Comparison of ENCODE assay signal across 17 cellular contexts in the genomic region with DNA sequence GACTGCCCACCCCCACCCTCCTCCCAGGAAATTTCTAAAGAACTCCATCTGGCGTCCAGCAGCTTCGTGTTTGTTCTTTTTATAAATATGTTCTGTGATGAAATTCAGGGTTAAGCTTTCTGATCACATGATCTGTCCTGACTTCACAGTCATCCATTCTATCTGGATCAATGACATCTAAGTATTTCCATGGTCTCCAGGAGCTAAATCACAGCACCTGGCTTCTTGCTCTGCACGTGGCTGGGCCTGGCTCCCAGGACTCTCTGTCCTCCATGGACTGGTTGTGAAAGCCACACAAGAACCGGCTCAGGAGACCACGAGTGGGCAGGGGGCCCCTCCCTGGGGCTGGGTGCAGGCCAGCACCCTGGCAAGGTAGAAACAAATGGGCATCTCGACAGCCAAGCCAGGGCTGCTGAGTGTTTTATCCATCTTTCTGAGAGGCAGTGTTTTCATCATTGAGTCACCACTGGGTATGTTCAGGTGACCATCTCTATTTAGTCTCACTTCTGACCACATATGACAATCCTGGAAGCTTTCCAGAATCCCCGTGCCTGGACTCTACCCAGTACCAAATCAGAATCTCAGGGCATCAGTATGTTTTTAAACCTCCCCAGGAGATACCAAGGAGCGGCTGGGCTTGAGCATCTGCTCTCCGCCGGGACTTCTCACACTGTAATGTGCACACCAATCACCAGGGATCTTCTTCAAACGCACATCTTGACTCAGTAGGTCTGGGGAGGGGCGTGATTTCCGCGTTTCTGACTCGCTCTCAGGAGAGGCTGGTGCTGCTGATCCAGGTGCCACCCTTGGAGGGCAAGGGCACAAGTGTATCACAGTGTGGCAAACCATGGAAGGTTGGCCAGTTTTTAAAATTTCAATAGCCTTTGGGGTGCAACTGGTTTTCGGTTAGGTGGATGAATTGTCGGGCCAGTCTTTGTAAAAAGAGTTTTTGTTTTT. TPM values are rescaled to one million over a fixed set of nuclear protein-coding genes. Genes with fewer than 3 reads are reported as not detected.
DNase-seq lines count a peak whose midpoint lies in the region; ATAC-seq and TF ChIP-seq lines count a peak whose summit lies in the region.
"Had no signal": no experiment of that assay in that cellular context is flagged by ENCODE, and none has a peak within 500 bp of the region (broad histone marks: within the 10 kb centered on the region; RNA-seq: fewer than 3 reads in every experiment).

No MANE protein-coding gene starts in this region.

- H3K9me3 ChIP-seq in osteoblast (ENCODE audit: low read depth, low read length) (no peaks in the 10 kb centered on the region), MG63 (no peaks in the 10 kb centered on the region)
- H3K9me3 ChIP-seq: A549, Peyer's patch had no signal

- H3K27me3 ChIP-seq in osteoblast (ENCODE audit: insufficient read depth, low read length): no peaks in the 10 kb centered on the region
- H3K27me3 ChIP-seq in MG63: no peaks in the 10 kb centered on the region
- H3K27me3 ChIP-seq: Peyer's patch had no signal

- H3K4me3 ChIP-seq in choroid plexus epithelial cell (ENCODE audit: low read depth, low read length) (no peak overlapping the region), osteoblast (ENCODE audit: insufficient read depth, low read length) (no peak overlapping the region), MG63 (no peak overlapping the region)
- H3K4me3 ChIP-seq: A549, Peyer's patch had no signal

- TF ChIP-seq CTCF in choroid plexus epithelial cell (conservative IDR thresholded peaks at IDR 0.05; ENCODE audit: low read depth, low read length): peak; percentile 7
- no peak for TF ChIP-seq CTCF in osteoblast (IDR thresholded peaks at IDR 0.05; ENCODE audit: extremely low read depth, low read depth, low read length)

- DNase-seq in A172 (ENCODE audit: low spot score): peak; percentile 52
- DNase-seq in HCEC 1CT: peak; percentile 69
- peak; percentile 63 for DNase-seq in choroid plexus epithelial cell (ENCODE audit: low read depth)
- peak; percentile 61 for DNase-seq in kidney tubule cell (ENCODE audit: low spot score)
- DNase-seq in DMS79 treated with DMSO at 0.1 percent for 48 hours (lab: John Stamatoyannopoulos, UW): no peak
- no peak for DNase-seq in osteoblast (ENCODE audit: insufficient read length, low spot score, missing footprints)
- DNase-seq in MG63: no peak
- DNase-seq: CD4-positive, alpha-beta T cell; H9; NCI-H1092; NCI-H1694; NCI-H446; NCI-H748 treated with DMSO at 0.1 percent for 48 hours; SHP77 had no signal

- H3K79me2 ChIP-seq in osteoblast (ENCODE audit: insufficient read depth, low read length): no peaks in the 10 kb centered on the region

- no peaks in the 10 kb centered on the region for H3K36me3 ChIP-seq in osteoblast (ENCODE audit: insufficient read depth, low read length)
- H3K36me3 ChIP-seq in MG63: no peaks in the 10 kb centered on the region
- H3K36me3 ChIP-seq: Peyer's patch had no signal

- no peak overlapping the region for H3K4me2 ChIP-seq in osteoblast (ENCODE audit: insufficient read depth, low read length)
- H3K4me2 ChIP-seq: A549 had no signal

- no peak overlapping the region for H3K27ac ChIP-seq in osteoblast (ENCODE audit: low read depth, low read length)
- H3K27ac ChIP-seq: A549, Peyer's patch had no signal

- H3K4me1 ChIP-seq in osteoblast (ENCODE audit: insufficient read depth, low read length): peaks cover 4% of the 10 kb centered on the region

- no peaks in the 10 kb centered on the region for H4K20me1 ChIP-seq in osteoblast (ENCODE audit: insufficient read depth, low read length)

- H2AFZ ChIP-seq in osteoblast (ENCODE audit: low read length): no peak overlapping the region

- no peak for ATAC-seq in GM18517 (IDR thresholded peaks at IDR 0.05; ENCODE audit: unreplicated experiment)
- ATAC-seq: A549 had no signal

RNA-seq across cellular contexts. Expression of gene PXDC1, which starts 31.6 kb away (rescaled TPM):
- total RNA-seq in A172 (2014; rRNA removed; shearing (Covaris generic)): 38.6 and 50.8 TPM in 2 replicates
- 144 and 161 TPM in 2 replicates for total RNA-seq in osteoblast
- 67.9 and 71.9 TPM in 2 replicates for total RNA-seq in MG63 (2014; rRNA removed; shearing (Covaris generic); ENCODE audit: low replicate concordance)

Comparison
In these comparisons a context has a peak if more than half of its experiments do, and no peak if none do; other contexts are left out.
1. DNase-seq: peak in A172 (single experiment), HCEC 1CT (single experiment), choroid plexus epithelial cell (single experiment) and kidney tubule cell (single experiment); none in DMS79 treated with DMSO at 0.1 percent for 48 hours (single experiment), osteoblast (single experiment) and MG63 (single experiment).